In the genomic region with DNA sequence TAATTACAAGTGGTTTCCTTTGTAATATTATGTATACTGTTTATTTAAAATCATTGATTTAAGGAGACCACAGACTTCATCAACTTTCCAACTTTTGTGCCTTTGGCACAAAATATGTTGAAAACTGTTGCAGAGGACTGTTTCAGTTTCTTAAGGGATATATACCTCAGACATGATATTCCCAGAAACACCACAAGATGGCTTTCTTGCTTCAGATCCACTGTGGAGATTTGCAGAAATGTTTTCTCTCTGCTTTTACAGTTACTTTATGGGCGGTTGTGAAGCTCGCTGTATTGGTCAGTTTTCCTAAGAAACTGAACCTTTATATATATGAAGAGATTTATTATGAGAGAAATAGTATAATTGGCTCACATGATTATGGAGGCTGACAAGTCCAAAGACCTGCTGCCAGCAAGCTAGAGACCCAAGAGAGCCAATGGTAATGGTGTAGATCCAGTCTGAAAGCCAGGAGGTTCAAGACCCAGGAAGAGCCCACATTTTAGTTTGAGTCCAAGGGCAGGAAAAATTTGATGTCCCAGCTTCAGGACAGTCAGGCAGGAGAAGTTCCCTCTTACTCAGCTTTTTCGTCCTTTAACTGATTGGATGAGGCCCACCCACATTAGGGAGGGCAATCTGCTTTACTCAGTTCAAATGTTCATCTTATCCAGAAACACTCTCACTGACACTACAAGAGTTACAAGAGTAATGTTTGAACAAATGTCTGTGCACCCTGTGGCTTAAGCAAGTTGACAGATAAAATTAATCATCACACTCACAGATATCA, we compare ENCODE assay signal across 9 cellular contexts. TPM values are rescaled to one million over a fixed set of nuclear protein-coding genes. Genes with fewer than 3 reads are reported as not detected.
DNase-seq lines count a peak whose midpoint lies in the region; ATAC-seq and TF ChIP-seq lines count a peak whose summit lies in the region.
"Had no signal": no experiment of that assay in that cellular context is flagged by ENCODE, and none has a peak within 500 bp of the region (broad histone marks: within the 10 kb centered on the region; RNA-seq: fewer than 3 reads in every experiment).

No MANE protein-coding gene starts in this region.

- H3K4me1 ChIP-seq in DOHH2 (ENCODE audit: control insufficient read depth, low read length) (no peaks in the 10 kb centered on the region), OCI-LY3 (ENCODE audit: low read length) (no peaks in the 10 kb centered on the region)
- H3K4me1 ChIP-seq: SJSA1 had no signal

- ATAC-seq in GM21529 (IDR thresholded peaks at IDR 0.05; ENCODE audit: unreplicated experiment): no peak

- H3K27ac Mint-ChIP-seq in neural crest cell (ENCODE audit: unreplicated experiment): no peak overlapping the region

- H3K27me3 ChIP-seq in DOHH2 (ENCODE audit: control insufficient read depth, low read length) (no peaks in the 10 kb centered on the region), OCI-LY3 (ENCODE audit: low read depth, low read length) (no peaks in the 10 kb centered on the region)
- H3K27me3 ChIP-seq: SJSA1 had no signal

- H3K4me2 ChIP-seq in DOHH2 (ENCODE audit: low read length): no peak overlapping the region
- H3K4me2 ChIP-seq in OCI-LY3 (ENCODE audit: low read length): no peak overlapping the region

- H3K36me3 ChIP-seq in DOHH2 (ENCODE audit: control insufficient read depth, low read length): no peaks in the 10 kb centered on the region
- H3K36me3 ChIP-seq in OCI-LY3 (replicated peaks; ENCODE audit: low read depth, low read length): no peaks in the 10 kb centered on the region

- H3K9me2 ChIP-seq in DOHH2 (replicated peaks; ENCODE audit: control insufficient read depth, low read length): no peaks in the 10 kb centered on the region

- H4K20me1 ChIP-seq in DOHH2 (ENCODE audit: control insufficient read depth, insufficient read depth, low read depth, low read length): no peaks in the 10 kb centered on the region
- H4K20me1 ChIP-seq in OCI-LY3 (ENCODE audit: insufficient read depth, low read length): no peaks in the 10 kb centered on the region

- DNase-seq in HFF-Myc (ENCODE audit: extremely low read depth, low read depth) (peak; percentile 27), epithelial cell of esophagus (ENCODE audit: low read depth) (peak; percentile 72), neural crest cell (ENCODE audit: low read depth, low spot score) (no peak), NCI-H187 (lab: John Stamatoyannopoulos, UW) (no peak), GOT3 (lab: John Stamatoyannopoulos, UW) (no peak)

- no peak overlapping the region for H2AFZ ChIP-seq in OCI-LY3 (ENCODE audit: low read depth, low read length)

- H3K9me3 Mint-ChIP-seq in neural crest cell: no peaks in the 10 kb centered on the region

- H3F3A ChIP-seq in DOHH2 (ENCODE audit: control insufficient read depth, insufficient read depth): no peaks in the 10 kb centered on the region

- H3K27me3 Mint-ChIP-seq in neural crest cell (ENCODE audit: low read depth): no peaks in the 10 kb centered on the region

- no peaks in the 10 kb centered on the region for H3K4me1 Mint-ChIP-seq in neural crest cell

- H3K27ac ChIP-seq in DOHH2 (ENCODE audit: low read depth, low read length) (no peak overlapping the region), OCI-LY3 (ENCODE audit: low read length) (no peak overlapping the region)
- H3K27ac ChIP-seq: SJSA1 had no signal

- H3K9me3 ChIP-seq in DOHH2 (ENCODE audit: control insufficient read depth, insufficient read depth, low read length) (no peaks in the 10 kb centered on the region; the same call in 1 of the 2 replicates), OCI-LY3 (ENCODE audit: insufficient read depth, low read length) (no peaks in the 10 kb centered on the region)
- H3K9me3 ChIP-seq: SJSA1 had no signal

- no peaks in the 10 kb centered on the region for H3K79me2 ChIP-seq in DOHH2 (ENCODE audit: control insufficient read depth, low read length)
- H3K79me2 ChIP-seq in OCI-LY3 (ENCODE audit: low read length): no peaks in the 10 kb centered on the region

- no peak overlapping the region for H3K9ac ChIP-seq in OCI-LY3 (ENCODE audit: low read length)

- no peak overlapping the region for H3K4me3 ChIP-seq in DOHH2 (ENCODE audit: low read length)
- H3K4me3 ChIP-seq in HFF-Myc (replicated peaks; ENCODE audit: low read depth, low read length): no peak overlapping the region
- H3K4me3 ChIP-seq in OCI-LY3 (ENCODE audit: low read length): no peak overlapping the region
- H3K4me3 ChIP-seq in epithelial cell of esophagus (ENCODE audit: low read length): no peak overlapping the region
- H3K4me3 ChIP-seq: SJSA1 had no signal

- no peak overlapping the region for H3K4me3 Mint-ChIP-seq in neural crest cell

- peaks cover 8% of the 10 kb centered on the region for H3K36me3 Mint-ChIP-seq in neural crest cell (ENCODE audit: low read depth)

- TF ChIP-seq CTCF in DOHH2 (IDR thresholded peaks at IDR 0.05; ENCODE audit: low read depth, low read length, poor library complexity, severe bottlenecking) (peak; percentile 29), HFF-Myc (IDR thresholded peaks at IDR 0.05; ENCODE audit: low read depth, low read length, missing control alignments) (peak; percentile 43), OCI-LY3 (IDR thresholded peaks at IDR 0.05; ENCODE audit: low read depth, low read length) (peak; percentile 75), epithelial cell of esophagus (IDR thresholded peaks at IDR 0.05; ENCODE audit: insufficient read depth, low read depth, low read length, missing control alignments) (peak; percentile 77), neural crest cell (conservative IDR thresholded peaks at IDR 0.05) (peak; percentile 76)

RNA-seq across cellular contexts. Expression of a gene that starts 12.8 kb away (rescaled TPM):
- 4.4 and 4.6 TPM in 2 replicates for total RNA-seq in neural crest cell

Comparison
In these comparisons a context has a peak if more than half of its experiments do, and no peak if none do; other contexts are left out.
1. DNase-seq: peak in HFF-Myc (single experiment) and epithelial cell of esophagus (single experiment); none in neural crest cell (single experiment), NCI-H187 (0 of 2) and GOT3 (single experiment).
2. Peak in every context shown above with its lines, with median percentiles within 50 percentile points of each other: CTCF ChIP-seq.